ENCODE assay signal across 1 cellular context in genomic region chr2:179265082-179265575, GRCh38.
TF ChIP-seq lines count a peak whose summit lies in the region.

No MANE protein-coding gene starts in this region.

TF ChIP-seq in GM23338, 12 proteins besides CTCF, POLR2A, EP300 and RAD21 (continued from another document):
- TF ChIP-seq STAT1 (IDR thresholded peaks at IDR 0.05; ENCODE audit: unreplicated experiment) (no peak), NANOG (IDR thresholded peaks at IDR 0.05; ENCODE audit: borderline replicate concordance) (no peak), JUNB (IDR thresholded peaks at IDR 0.05; ENCODE audit: unreplicated experiment) (no peak), ZNF114 (CRISPR knock-in tag; IDR thresholded peaks at IDR 0.05) (no peak)
